ENCODE assay signal across 17 cellular contexts in the genomic region with DNA sequence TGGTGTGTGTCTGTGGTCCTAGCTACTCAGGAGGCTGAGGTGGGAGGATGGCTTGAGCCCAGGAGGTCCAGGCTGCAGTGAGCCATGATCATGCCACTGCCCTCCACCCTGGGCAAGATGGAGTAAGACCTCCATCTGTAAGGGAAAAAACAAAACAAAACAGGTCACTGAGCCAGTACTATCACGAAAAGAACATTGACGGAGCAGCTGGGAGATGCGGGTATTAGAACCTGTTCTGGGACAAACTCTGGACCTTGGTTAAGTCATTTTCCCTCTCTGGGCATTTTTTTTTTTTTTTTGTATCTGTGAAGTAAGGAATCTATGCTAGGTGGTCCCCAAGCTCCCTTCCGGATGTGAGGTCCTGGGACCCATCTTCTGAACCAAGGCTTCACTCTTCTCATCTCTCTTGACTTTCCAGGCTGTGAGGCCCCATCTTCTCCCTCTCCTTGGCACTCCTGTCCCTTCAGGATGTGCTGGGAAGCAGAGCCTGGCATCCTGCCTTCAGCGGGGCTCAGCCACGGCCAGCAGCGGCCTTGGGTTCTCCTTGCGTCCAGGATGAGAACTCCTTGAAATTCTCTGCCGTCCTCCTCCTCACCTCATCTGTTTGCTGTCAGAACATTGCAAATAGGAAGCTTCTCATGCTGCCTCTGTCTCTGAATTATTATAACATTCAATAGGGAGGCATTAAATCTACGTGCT.
DNase-seq lines count a peak whose midpoint lies in the region; TF ChIP-seq lines count a peak whose summit lies in the region.
"Had no signal": no experiment of that assay in that cellular context is flagged by ENCODE, and none has a peak within 500 bp of the region (broad histone marks: within the 10 kb centered on the region; RNA-seq: fewer than 3 reads in every experiment).

No MANE protein-coding gene starts in this region.

- H2BK15ac ChIP-seq in neuronal stem cell (ENCODE audit: low read length) = no peak overlapping the region

- peak overlapping the region; percentile 89 for H3K18ac ChIP-seq in neuronal stem cell (ENCODE audit: low read length)

- H3K36me3 ChIP-seq in adrenal gland (replicated peaks in 1 of 2) (no peaks in the 10 kb centered on the region), neuronal stem cell (replicated peaks in 1 of 2; ENCODE audit: control insufficient read depth in 2 of 2, insufficient read depth in 2 of 2, low read length in 2 of 2) (no peaks in the 10 kb centered on the region), A673 (ENCODE audit: insufficient read depth, low read length, poor library complexity, severe bottlenecking) (no peaks in the 10 kb centered on the region), SK-N-SH (replicated peaks in 1 of 2; ENCODE audit: control insufficient read depth in 1 of 2, insufficient read depth in 2 of 2, low read length in 1 of 2) (no peaks in the 10 kb centered on the region), tibial nerve (no peaks in the 10 kb centered on the region)
- H3K36me3 ChIP-seq: BLaER1 treated with 17β-estradiol and CSF1 and Interleukin-3, amounts not matched to agents 10 nM and 100 nM; HAP-1 had no signal

- no peaks in the 10 kb centered on the region for H3K9me2 ChIP-seq in SK-N-SH

- H4K8ac ChIP-seq in neuronal stem cell (ENCODE audit: low read depth, low read length) = no peak overlapping the region

- DNase-seq in Ammon's horn (ENCODE audit: low spot score) = peak; percentile 18
- DNase-seq in adrenal gland = peak in 4 of 7 donors; percentile 35 to 55 (median 38)
- DNase-seq in neuronal stem cell (ENCODE audit: low spot score) = no peak
- DNase-seq in posterior vena cava (ENCODE audit: low spot score) = peak; percentile 38
- no peak for DNase-seq in A673 (ENCODE audit: low spot score)
- no peak for DNase-seq in SK-N-SH
- DNase-seq in SKM-1 (lab: John Stamatoyannopoulos, UW; ENCODE audit: unreplicated experiment) = no peak
- no peak for DNase-seq in tibial nerve (ENCODE audit: low spot score in 2 of 2)
- DNase-seq: CD8-positive, alpha-beta memory T cell; COR-L47; DMS79 treated with DMSO at 0.1 percent for 48 hours; GF-D8 had no signal

- TF ChIP-seq EP300 in SK-N-SH (IDR thresholded peaks at IDR 0.05; ENCODE audit: borderline replicate concordance in 1 of 2, low read depth in 1 of 2, low read length in 1 of 2) (no peak), tibial nerve (IDR thresholded peaks at IDR 0.05) (no peak)

- no peaks in the 10 kb centered on the region for H3K79me1 ChIP-seq in neuronal stem cell (ENCODE audit: low read depth, low read length)

- no peak overlapping the region for H3K4ac ChIP-seq in neuronal stem cell (ENCODE audit: low read length)

- H2BK5ac ChIP-seq in neuronal stem cell (ENCODE audit: low read length) = no peak overlapping the region

- H4K91ac ChIP-seq in neuronal stem cell (ENCODE audit: low read depth, low read length, poor library complexity) = no peak overlapping the region

- POLR2A ChIA-PET in A673 (lab: Charles Lee; ENCODE audit: low non-redundant PET) (no interaction called here), SK-N-SH (lab: Yijun Ruan, JAX) (no interaction called here)

- BruUV-seq in A673 (replicated peaks; lab: Mats Ljungman, UMichigan) = no TSS peak

- peak overlapping the region; percentile 14 for H3K14ac ChIP-seq in neuronal stem cell (ENCODE audit: low read length)

- no peak overlapping the region for H2BK12ac ChIP-seq in neuronal stem cell (ENCODE audit: low read length)

- H4K20me1 ChIP-seq in SK-N-SH (ENCODE audit: insufficient read depth) = no peaks in the 10 kb centered on the region

- intact Hi-C loops in adrenal gland (cut with DNase I) = no loop called here
- intact Hi-C loops in posterior vena cava (cut with DNase I) = loop anchor here in 1 of 2 donors (10.0 kb wide), 1 partner anchor 1788 kb away; no protein-coding TSS in a partner anchor
- intact Hi-C loops in A673 (cut with micrococcal nuclease; ENCODE audit: unreplicated experiment) = no loop called here

- H3K27ac ChIP-seq in adrenal gland (no peak overlapping the region), neuronal stem cell (replicated peaks; ENCODE audit: low read length) (no peak overlapping the region), A673 (ENCODE audit: low read depth, low read length, poor library complexity, severe bottlenecking) (no peak overlapping the region), SK-N-SH (ENCODE audit: low read depth in 2 of 2, low read length in 1 of 2) (no peak overlapping the region), tibial nerve (no peak overlapping the region)
- H3K27ac ChIP-seq: 22Rv1; A549; BLaER1 treated with 17β-estradiol and CSF1 and Interleukin-3, amounts not matched to agents 10 nM and 100 nM had no signal

- H3K27me3 ChIP-seq in adrenal gland (no peaks in the 10 kb centered on the region), neuronal stem cell (ENCODE audit: control insufficient read depth in 3 of 3, insufficient read depth in 3 of 3, low read depth in 1 of 3, low read length in 3 of 3) (peaks cover 0 to 30% (median 2%) of the 10 kb centered on the region in 3 experiments), A673 (replicated peaks; ENCODE audit: insufficient read depth, low read depth, low read length, poor library complexity) (peaks cover 30% of the 10 kb centered on the region), SK-N-SH (ENCODE audit: insufficient read depth) (no peaks in the 10 kb centered on the region), tibial nerve (no peaks in the 10 kb centered on the region)
- H3K27me3 ChIP-seq: BLaER1 treated with 17β-estradiol and CSF1 and Interleukin-3, amounts not matched to agents 10 nM and 100 nM had no signal

- no peaks in the 10 kb centered on the region for H3F3A ChIP-seq in SK-N-SH (replicated peaks; ENCODE audit: insufficient read depth)

- no peak overlapping the region for H3K9ac ChIP-seq in neuronal stem cell (ENCODE audit: low read depth, low read length, poor library complexity)
- H3K9ac ChIP-seq in SK-N-SH = no peak overlapping the region
- H3K9ac ChIP-seq: BLaER1 treated with 17β-estradiol and CSF1 and Interleukin-3, amounts not matched to agents 10 nM and 100 nM had no signal

- H3K4me1 ChIP-seq in adrenal gland (replicated peaks in 1 of 2) (peaks cover 0 to 10% of the 10 kb centered on the region in 2 donors), neuronal stem cell (ENCODE audit: control insufficient read depth in 2 of 2, insufficient read depth in 1 of 2, low read depth in 1 of 2, low read length in 2 of 2) (peaks cover 20 to 26% of the 10 kb centered on the region in 2 donors), A673 (ENCODE audit: insufficient read depth, low read length, poor library complexity, severe bottlenecking) (peaks cover 13% of the 10 kb centered on the region), SK-N-SH (ENCODE audit: control insufficient read depth in 1 of 2, insufficient read depth in 2 of 2, low read depth in 1 of 2, low read length in 1 of 2) (peaks cover 0 to 2% of the 10 kb centered on the region in 2 experiments; a peak in 1 of 4 replicates), tibial nerve (peaks cover 0 to 2% (median 0%) of the 10 kb centered on the region in 4 donors)
- H3K4me1 ChIP-seq: A549; BLaER1 treated with 17β-estradiol and CSF1 and Interleukin-3, amounts not matched to agents 10 nM and 100 nM; HAP-1 had no signal

- no peak overlapping the region for H2BK120ac ChIP-seq in neuronal stem cell (ENCODE audit: low read depth, low read length)

- H3K9me3 ChIP-seq in adrenal gland (replicated peaks in 1 of 3) (no peaks in the 10 kb centered on the region), neuronal stem cell (replicated peaks in 1 of 2; ENCODE audit: control insufficient read depth in 2 of 2, insufficient read depth in 1 of 2, low read depth in 1 of 2, low read length in 2 of 2) (no peaks in the 10 kb centered on the region), A673 (ENCODE audit: low read depth, low read length, poor library complexity, severe bottlenecking) (no peaks in the 10 kb centered on the region), SK-N-SH (no peaks in the 10 kb centered on the region), tibial nerve (no peaks in the 10 kb centered on the region)
- H3K9me3 ChIP-seq: A549; BLaER1 treated with 17β-estradiol and CSF1 and Interleukin-3, amounts not matched to agents 10 nM and 100 nM; HAP-1 had no signal

- H2AFZ ChIP-seq in neuronal stem cell (ENCODE audit: low read length) (no peak overlapping the region), SK-N-SH (ENCODE audit: low read depth) (no peak overlapping the region)

- no peaks in the 10 kb centered on the region for H3K79me2 ChIP-seq in SK-N-SH (ENCODE audit: insufficient read depth)

- CTCF ChIA-PET in A673 (lab: Charles Lee) (no interaction called here), SK-N-SH (lab: Yijun Ruan, JAX) (interaction anchor here (0.8 to 2.1 kb wide), 9 partner anchors 8 to 553 kb away, joined by 3 to 7 read pairs (median 4); a partner anchor contains a TSS)

- 65 to 88% (median 67%) methylated on average over 10 of the region's 10 CpGs for WGBS in adrenal gland, 4 donors
- no CpG with 5 or more reads among the region's 10 CpGs for WGBS in neuronal stem cell (ENCODE audit: extremely low coverage in 2 of 2, insufficient read length in 2 of 2, insufficient replicate concordance in 1 of 2), 2 donors
- 71% methylated on average over 10 of the region's 10 CpGs for WGBS in SK-N-SH (ENCODE audit: low lambda C conversion rate)
- 85 to 90% methylated on average over 10 of the region's 10 CpGs for WGBS in tibial nerve, 2 donors

- TF ChIP-seq POLR2A in adrenal gland (IDR thresholded peaks at IDR 0.05) (no peak), tibial nerve (IDR thresholded peaks at IDR 0.05) (no peak)

- H3K4me2 ChIP-seq in neuronal stem cell (ENCODE audit: insufficient read depth, low read length, poor library complexity, severe bottlenecking) (no peak overlapping the region), SK-N-SH (no peak overlapping the region)
- H3K4me2 ChIP-seq: A549; BLaER1 treated with 17β-estradiol and CSF1 and Interleukin-3, amounts not matched to agents 10 nM and 100 nM had no signal

- H2AK5ac ChIP-seq in neuronal stem cell (ENCODE audit: low read depth, low read length) = no peak overlapping the region

- TF ChIP-seq CTCF in adrenal gland (IDR thresholded peaks at IDR 0.05) (peak in 1 of 6 experiments; percentile 17), A673 (conservative IDR thresholded peaks at IDR 0.05; ENCODE audit: low read depth, low read length) (no peak), SK-N-SH (IDR thresholded peaks at IDR 0.05) (no peak), tibial nerve (IDR thresholded peaks at IDR 0.05) (no peak)

- H3K23ac ChIP-seq in neuronal stem cell (ENCODE audit: low read depth, low read length, poor library complexity) = no peak overlapping the region

- H3K4me3 ChIP-seq in adrenal gland (no peak overlapping the region), neuronal stem cell (ENCODE audit: low read length in 2 of 2) (no peak overlapping the region), A673 (ENCODE audit: low read depth, low read length, poor library complexity, severe bottlenecking) (no peak overlapping the region), SK-N-SH (ENCODE audit: low read depth in 2 of 2, low read length in 1 of 2) (no peak overlapping the region), tibial nerve (no peak overlapping the region)
- H3K4me3 ChIP-seq: A549; BLaER1 treated with 17β-estradiol and CSF1 and Interleukin-3, amounts not matched to agents 10 nM and 100 nM; GM12878; HAP-1 had no signal

- no peak for TF ChIP-seq RAD21 in SK-N-SH (IDR thresholded peaks at IDR 0.05; ENCODE audit: low read length)

Comparison
In these comparisons a context has a peak if more than half of its experiments do, and no peak if none do; other contexts are left out.
1. DNase-seq: peak in Ammon's horn (single experiment), adrenal gland (4 of 7) and posterior vena cava (single experiment); none in neuronal stem cell (single experiment), A673 (single experiment), SK-N-SH (single experiment), SKM-1 (single experiment) and tibial nerve (0 of 2).